Comparison of ENCODE assay signal across 14 cellular contexts in the genomic region with DNA sequence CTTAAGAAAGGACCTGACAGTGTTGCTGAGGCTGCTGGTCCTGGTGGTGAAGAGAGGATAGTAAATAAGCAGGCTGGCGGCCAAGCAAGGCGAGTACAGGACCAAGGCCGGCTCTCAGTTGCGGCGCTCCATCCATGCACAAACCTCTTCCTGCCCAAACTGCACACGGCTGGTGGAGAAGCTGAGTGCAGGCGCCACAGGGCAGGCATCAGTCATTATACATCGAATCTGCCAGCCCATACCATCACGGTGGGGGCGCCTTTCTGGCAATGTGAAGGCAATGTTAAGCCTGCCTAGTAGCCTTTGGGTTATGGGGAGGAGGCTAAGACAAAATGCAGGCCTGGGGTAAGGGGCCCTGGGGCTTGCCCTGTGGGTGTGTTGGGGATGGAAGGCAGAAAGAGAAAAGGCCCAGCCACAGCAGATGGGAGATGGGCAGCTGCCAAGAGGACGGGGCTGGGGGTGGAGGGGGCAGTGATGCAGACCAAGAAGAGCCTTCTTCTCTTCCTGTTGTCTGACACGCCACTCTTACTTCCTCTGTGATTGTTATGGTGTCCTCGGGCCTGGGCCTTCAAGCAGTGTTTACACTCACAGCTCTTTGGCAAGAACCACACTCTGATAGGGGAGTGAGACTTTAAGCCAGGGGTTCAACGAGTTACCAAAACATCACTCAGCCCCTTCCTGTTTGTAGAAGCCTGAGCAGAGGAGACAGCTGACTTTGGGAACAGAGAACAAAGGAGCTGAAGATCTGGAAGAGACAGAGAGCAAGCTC. TPM values are rescaled to one million over a fixed set of nuclear protein-coding genes. Genes with fewer than 3 reads are reported as not detected.
A peak's percentile ranks its signal among the peaks of the same experiment; 100 is the strongest.
DNase-seq lines count a peak whose midpoint lies in the region; ATAC-seq and TF ChIP-seq lines count a peak whose summit lies in the region.
"Had no signal": no experiment of that assay in that cellular context is flagged by ENCODE, and none has a peak within 500 bp of the region (broad histone marks: within the 10 kb centered on the region; RNA-seq: fewer than 3 reads in every experiment).

No MANE protein-coding gene starts in this region.

- CTCF ChIA-PET in activated B cell treated with CpG ODN at 0.5 μM for 24 hours (lab: Charles Lee) = no interaction called here
- CTCF ChIA-PET in activated CD4-positive, alpha-beta T cell treated with anti-CD3 and anti-CD28 coated beads for 36 hours (lab: Charles Lee) = no interaction called here

- H3K9me3 Mint-ChIP-seq in activated B cell treated with CpG ODN at 0.5 μM for 24 hours = no peaks in the 10 kb centered on the region
- H3K9me3 Mint-ChIP-seq in activated T-cell treated with anti-CD3 and anti-CD28 coated beads, Interleukin-2, amount 50 U/mL, for 24 hours = no peaks in the 10 kb centered on the region
- H3K9me3 Mint-ChIP-seq in activated CD4-positive, alpha-beta T cell treated with anti-CD3 and anti-CD28 coated beads for 36 hours (ENCODE audit: low read depth) = no peaks in the 10 kb centered on the region
- H3K9me3 Mint-ChIP-seq: activated T-helper 17 cell treated with anti-CD3 and anti-CD28 coated beads, Interleukin-2, amount 50 U/mL, for 72 hours had no signal

- peaks cover 14 to 57% (median 34%) of the 10 kb centered on the region in 6 donors for H3K4me1 ChIP-seq in spleen
- H3K4me1 ChIP-seq: A549 had no signal

- no peaks in the 10 kb centered on the region for H3K36me3 ChIP-seq in spleen
- H3K36me3 ChIP-seq: brain microvascular endothelial cell had no signal

- H3K9me3 ChIP-seq in spleen = no peaks in the 10 kb centered on the region
- H3K9me3 ChIP-seq: A549 had no signal

- H3K4me1 Mint-ChIP-seq in activated B cell treated with CpG ODN at 0.5 μM for 24 hours = peaks cover 12% of the 10 kb centered on the region
- no peaks in the 10 kb centered on the region for H3K4me1 Mint-ChIP-seq in activated T-cell treated with anti-CD3 and anti-CD28 coated beads, Interleukin-2, amount 50 U/mL, for 24 hours (ENCODE audit: low read depth)
- no peaks in the 10 kb centered on the region for H3K4me1 Mint-ChIP-seq in activated CD4-positive, alpha-beta T cell treated with anti-CD3 and anti-CD28 coated beads for 36 hours

- H3K27me3 Mint-ChIP-seq in activated B cell treated with CpG ODN at 0.5 μM for 24 hours = peaks cover 6% of the 10 kb centered on the region
- peaks cover 8% of the 10 kb centered on the region for H3K27me3 Mint-ChIP-seq in activated T-cell treated with anti-CD3 and anti-CD28 coated beads, Interleukin-2, amount 50 U/mL, for 24 hours
- peaks cover 11% of the 10 kb centered on the region for H3K27me3 Mint-ChIP-seq in activated CD4-positive, alpha-beta T cell treated with anti-CD3 and anti-CD28 coated beads for 36 hours

- 35 to 44% (median 41%) methylated on average over 14 of the region's 14 CpGs for WGBS in spleen, 5 donors

- intact Hi-C loops in activated B cell treated with CpG ODN at 0.5 μM for 24 hours (cut with micrococcal nuclease) (no loop called here), spleen (cut with DNase I; ENCODE audit: low total_unique reads) (no loop called here)
- intact Hi-C loops in activated CD4-positive, alpha-beta T cell treated with anti-CD3 and anti-CD28 coated beads for 36 hours (cut with DNase I, micrococcal nuclease) = loop anchor here in 1 of 2 experiments (10.0 kb wide), 2 partner anchors 522 to 552 kb away; no protein-coding TSS in a partner anchor

- peak overlapping the region in 6 of 8 donors; percentile 23 to 68 (median 61) for H3K27ac ChIP-seq in spleen
- H3K27ac ChIP-seq: A549, brain microvascular endothelial cell had no signal

- peak overlapping the region; percentile 32 for H3K4me3 Mint-ChIP-seq in activated B cell treated with CpG ODN at 0.5 μM for 24 hours
- H3K4me3 Mint-ChIP-seq in activated T-cell treated with anti-CD3 and anti-CD28 coated beads, Interleukin-2, amount 50 U/mL, for 24 hours = no peak overlapping the region
- no peak overlapping the region for H3K4me3 Mint-ChIP-seq in activated CD4-positive, alpha-beta T cell treated with anti-CD3 and anti-CD28 coated beads for 36 hours
- H3K4me3 Mint-ChIP-seq: activated T-helper 17 cell treated with anti-CD3 and anti-CD28 coated beads, Interleukin-2, amount 50 U/mL, for 72 hours had no signal

- peaks cover 0 to 16% (median 0%) of the 10 kb centered on the region in 7 donors for H3K27me3 ChIP-seq in spleen (replicated peaks in 1 of 7)
- H3K27me3 ChIP-seq: brain microvascular endothelial cell had no signal

- TF ChIP-seq CTCF in activated B cell treated with CpG ODN at 0.5 μM for 24 hours (IDR thresholded peaks at IDR 0.05) (no peak), spleen (IDR thresholded peaks at IDR 0.05 in 8 of 11, conservative IDR thresholded peaks at IDR 0.05 in 3 of 11) (no peak)

- no peak overlapping the region for H3K4me3 ChIP-seq in spleen
- H3K4me3 ChIP-seq: A549 had no signal

- POLR2A ChIA-PET in activated B cell treated with CpG ODN at 0.5 μM for 24 hours (lab: Charles Lee) = no interaction called here
- POLR2A ChIA-PET in activated CD4-positive, alpha-beta T cell treated with anti-CD3 and anti-CD28 coated beads for 36 hours (lab: Charles Lee) = no interaction called here

- peak; percentile 23 to 27 for DNase-seq in NCI-H187 (lab: John Stamatoyannopoulos, UW)
- no peak for DNase-seq in NCI-H187 treated with DMSO at 0.1 percent for 48 hours (lab: John Stamatoyannopoulos, UW)
- DNase-seq in activated B cell treated with CpG ODN at 0.5 μM for 24 hours = peak; percentile 18
- DNase-seq in spleen = peak; percentile 85
- DNase-seq in activated T-cell treated with anti-CD3 and anti-CD28 coated beads, Interleukin-2, amount 50 U/mL, for 48 hours = no peak
- no peak for DNase-seq in activated T-cell treated with anti-CD3 and anti-CD28 coated beads, Interleukin-2, amount 50 U/mL, for 24 hours
- no peak for DNase-seq in activated CD4-positive, alpha-beta T cell treated with anti-CD3 and anti-CD28 coated beads for 36 hours
- DNase-seq: brain microvascular endothelial cell, EL, NCI-H1436 treated with DMSO at 0.1 percent for 48 hours had no signal

- no peaks in the 10 kb centered on the region for H3K36me3 Mint-ChIP-seq in activated B cell treated with CpG ODN at 0.5 μM for 24 hours (ENCODE audit: low read depth)
- no peaks in the 10 kb centered on the region for H3K36me3 Mint-ChIP-seq in activated T-cell treated with anti-CD3 and anti-CD28 coated beads, Interleukin-2, amount 50 U/mL, for 24 hours (ENCODE audit: low read depth)
- no peaks in the 10 kb centered on the region for H3K36me3 Mint-ChIP-seq in activated CD4-positive, alpha-beta T cell treated with anti-CD3 and anti-CD28 coated beads for 36 hours (ENCODE audit: low read depth)

- TF ChIP-seq POLR2A in spleen (IDR thresholded peaks at IDR 0.05) = no peak

- H3K27ac Mint-ChIP-seq in activated B cell treated with CpG ODN at 0.5 μM for 24 hours = peak overlapping the region; percentile 85
- no peak overlapping the region for H3K27ac Mint-ChIP-seq in activated T-cell treated with anti-CD3 and anti-CD28 coated beads, Interleukin-2, amount 50 U/mL, for 24 hours
- no peak overlapping the region for H3K27ac Mint-ChIP-seq in activated CD4-positive, alpha-beta T cell treated with anti-CD3 and anti-CD28 coated beads for 36 hours
- H3K27ac Mint-ChIP-seq: activated T-helper 17 cell treated with anti-CD3 and anti-CD28 coated beads, Interleukin-2, amount 50 U/mL, for 72 hours had no signal

- peak; percentile 38 for ATAC-seq in HG02610 (IDR thresholded peaks at IDR 0.05; ENCODE audit: unreplicated experiment)
- peak; percentile 82 for ATAC-seq in activated B cell treated with CpG ODN at 0.5 μM for 24 hours (ENCODE audit: low read depth)
- no peak for ATAC-seq in activated CD4-positive, alpha-beta T cell treated with anti-CD3 and anti-CD28 coated beads for 36 hours
- ATAC-seq: A549; activated T-helper 17 cell treated with anti-CD3 and anti-CD28 coated beads, Interleukin-2, amount 50 U/mL, for 72 hours had no signal

RNA-seq across cellular contexts. Expression of a gene that starts 20.4 kb away (rescaled TPM):
- not detected in 2 replicates for total RNA-seq in activated B cell treated with CpG ODN at 0.5 μM for 24 hours
- total RNA-seq in spleen = not detected
- polyA plus RNA-seq in spleen = not detected
- total RNA-seq in activated CD4-positive, alpha-beta T cell treated with anti-CD3 and anti-CD28 coated beads for 36 hours = not detected
- total RNA-seq: activated T-helper 17 cell treated with anti-CD3 and anti-CD28 coated beads, Interleukin-2, amount 50 U/mL, for 72 hours; RPMI7951 had no signal
- polyA plus RNA-seq: A549 had no signal

RNA-seq across cellular contexts. Expression of a gene that starts 28.7 kb away (rescaled TPM):
- total RNA-seq in activated B cell treated with CpG ODN at 0.5 μM for 24 hours (not detected in 2 replicates), spleen (under 1 TPM in 5 of 7 donors, not detected in 2; 0.42 to 0.98 (median 0.54) TPM)
- polyA plus RNA-seq in spleen = under 1 TPM; 0.16 to 0.43 (median 0.36) TPM
- not detected for total RNA-seq in activated CD4-positive, alpha-beta T cell treated with anti-CD3 and anti-CD28 coated beads for 36 hours
- total RNA-seq: activated T-helper 17 cell treated with anti-CD3 and anti-CD28 coated beads, Interleukin-2, amount 50 U/mL, for 72 hours; RPMI7951 had no signal
- polyA plus RNA-seq: A549 had no signal

Comparison
In these comparisons a context has a peak if more than half of its experiments do, and no peak if none do; other contexts are left out.
1. DNase-seq: peak in NCI-H187 (2 of 2), activated B cell treated with CpG ODN at 0.5 μM for 24 hours (single experiment) and spleen (single experiment); none in NCI-H187 treated with DMSO at 0.1 percent for 48 hours (single experiment), activated T-cell treated with anti-CD3 and anti-CD28 coated beads, Interleukin-2, amount 50 U/mL, for 48 hours (0 of 2), activated T-cell treated with anti-CD3 and anti-CD28 coated beads, Interleukin-2, amount 50 U/mL, for 24 hours (single experiment) and activated CD4-positive, alpha-beta T cell treated with anti-CD3 and anti-CD28 coated beads for 36 hours (single experiment).